Comparison of ENCODE assay signal across 1 cellular context in the genomic region with DNA sequence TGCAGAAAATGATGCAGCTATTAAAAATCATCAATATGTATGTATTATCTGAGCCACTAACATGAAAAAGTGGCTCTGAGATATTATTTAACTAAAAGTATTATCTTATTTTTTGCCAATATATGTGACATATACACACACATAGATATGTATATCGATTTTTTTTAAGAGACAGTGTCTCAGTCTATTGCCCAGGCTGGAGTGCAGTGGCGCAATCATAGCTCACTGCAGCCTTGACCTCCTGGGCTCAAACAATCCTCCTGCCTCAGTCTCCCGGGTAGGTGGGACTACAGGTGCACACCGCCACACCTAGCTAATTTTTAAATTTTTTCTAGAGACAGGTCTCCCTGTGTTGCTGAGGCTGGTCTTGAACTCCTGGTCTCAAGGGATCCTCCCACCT.
TF ChIP-seq lines count a peak whose summit lies in the region.

No MANE protein-coding gene starts in this region.

TF ChIP-seq in GM12878, 131 proteins besides CTCF, POLR2A, EP300 and RAD21:
- TF ChIP-seq E2F8 (IDR thresholded peaks at IDR 0.05; ENCODE audit: low read depth, partially characterized antibody): no peak
TF ChIP-seq in GM12878: peak in this region for 0.
